In genomic region chr12:111396726-111397445, GRCh38 we compare ENCODE assay signal across 8 cellular contexts. TPM values are rescaled to one million over a fixed set of nuclear protein-coding genes. Genes with fewer than 3 reads are reported as not detected.
DNase-seq lines count a peak whose midpoint lies in the region; ATAC-seq and TF ChIP-seq lines count a peak whose summit lies in the region.

No MANE protein-coding gene starts in this region.

- H3K27ac ChIP-seq in AG04450 (ENCODE audit: low read depth, low read length), result peak overlapping the region; percentile 65

- H3K4me1 Mint-ChIP-seq in activated CD8-positive, alpha-beta memory T cell treated with anti-CD3 and anti-CD28 coated beads, Interleukin-2, amount 10 ng/mL, durations not matched to agents 7 days and 5 days, result peaks cover 28% of the 10 kb centered on the region
- peaks cover 4 to 16% of the 10 kb centered on the region in 2 donors for H3K4me1 Mint-ChIP-seq in effector memory CD8-positive, alpha-beta T cell (ENCODE audit: low read depth in 2 of 2)

- H3K27ac Mint-ChIP-seq in activated CD8-positive, alpha-beta memory T cell treated with anti-CD3 and anti-CD28 coated beads, Interleukin-2, amount 10 ng/mL, durations not matched to agents 7 days and 5 days, result peak overlapping the region; percentile 72
- peak overlapping the region; percentile 75 to 79 for H3K27ac Mint-ChIP-seq in effector memory CD8-positive, alpha-beta T cell

- H3K27me3 ChIP-seq in AG04450 (ENCODE audit: control insufficient read depth, insufficient read depth, low read length), result no peaks in the 10 kb centered on the region

- DNase-seq in AG04450 (ENCODE audit: low read depth, low spot score) (peak; percentile 63), NOMO-1 (lab: John Stamatoyannopoulos, UW; ENCODE audit: unreplicated experiment in 2 of 2) (peak; percentile 46 to 89), middle frontal gyrus (ENCODE audit: extremely low spot score, low spot score) (peak; percentile 62)
- DNase-seq in activated CD8-positive, alpha-beta memory T cell treated with anti-CD3 and anti-CD28 coated beads, Interleukin-2, amount 10 ng/mL, durations not matched to agents 7 days and 5 days, result peak; percentile 88
- DNase-seq in effector memory CD8-positive, alpha-beta T cell, result peak; percentile 86 to 88 (median 87)
- peak; percentile 81 to 82 for DNase-seq in stimulated activated CD8-positive, alpha-beta memory T cell treated with anti-CD3 and anti-CD28 coated beads, Interleukin-2, amount 100 ng/mL, for 1 hour (ENCODE audit: low read depth in 2 of 2)

- ATAC-seq in GM18907 (IDR thresholded peaks at IDR 0.05; ENCODE audit: unreplicated experiment), result peak; percentile 55
- ATAC-seq in HG03565 (IDR thresholded peaks at IDR 0.05; ENCODE audit: unreplicated experiment), result peak; percentile 71
- peak; percentile 91 for ATAC-seq in activated CD8-positive, alpha-beta memory T cell treated with anti-CD3 and anti-CD28 coated beads, Interleukin-2, amount 10 ng/mL, durations not matched to agents 7 days and 5 days
- peak; percentile 95 for ATAC-seq in effector memory CD8-positive, alpha-beta T cell (replicated peaks)

- H3K9me3 Mint-ChIP-seq in activated CD8-positive, alpha-beta memory T cell treated with anti-CD3 and anti-CD28 coated beads, Interleukin-2, amount 10 ng/mL, durations not matched to agents 7 days and 5 days (ENCODE audit: low read depth), result no peaks in the 10 kb centered on the region
- H3K9me3 Mint-ChIP-seq in effector memory CD8-positive, alpha-beta T cell, result no peaks in the 10 kb centered on the region

- peak overlapping the region; percentile 45 for H3K4me3 ChIP-seq in AG04450 (ENCODE audit: low read depth, low read length)

- H3K36me3 Mint-ChIP-seq in activated CD8-positive, alpha-beta memory T cell treated with anti-CD3 and anti-CD28 coated beads, Interleukin-2, amount 10 ng/mL, durations not matched to agents 7 days and 5 days, result peaks cover 1% of the 10 kb centered on the region
- H3K36me3 Mint-ChIP-seq in effector memory CD8-positive, alpha-beta T cell (ENCODE audit: insufficient read depth), result peaks cover 4% of the 10 kb centered on the region

- CTCF ChIA-PET in AG04450 (lab: Charles Lee), result interaction anchor here (0.6 to 8.7 kb wide), 75 partner anchors 8 to 1725 kb away, joined by 3 to 349 read pairs (median 5); partner anchors contain the start of genes PHETA1 and SH2B3
- CTCF ChIA-PET in activated CD8-positive, alpha-beta memory T cell treated with anti-CD3 and anti-CD28 coated beads, Interleukin-2, amount 10 ng/mL, durations not matched to agents 7 days and 5 days (lab: Charles Lee), result interaction anchor here (0.5 to 22.4 kb wide), 58 partner anchors 8 to 418 kb away, joined by 3 to 950 read pairs (median 5); partner anchors contain the start of genes ACAD10, BRAP, PHETA1 and SH2B3

- no peaks in the 10 kb centered on the region for H3K9me3 ChIP-seq in AG04450 (ENCODE audit: control insufficient read depth, insufficient read depth, low read length)

- peak overlapping the region; percentile 57 for H3K4me3 Mint-ChIP-seq in activated CD8-positive, alpha-beta memory T cell treated with anti-CD3 and anti-CD28 coated beads, Interleukin-2, amount 10 ng/mL, durations not matched to agents 7 days and 5 days
- peak overlapping the region; percentile 81 to 85 for H3K4me3 Mint-ChIP-seq in effector memory CD8-positive, alpha-beta T cell

- POLR2A ChIA-PET in AG04450 (lab: Yijun Ruan, JAX), result interaction anchor here (0.6 kb wide), 1 partner anchor 990 kb away, joined by 3 read pairs; no protein-coding TSS in a partner anchor

- H3K27me3 Mint-ChIP-seq in activated CD8-positive, alpha-beta memory T cell treated with anti-CD3 and anti-CD28 coated beads, Interleukin-2, amount 10 ng/mL, durations not matched to agents 7 days and 5 days, result peaks cover 30% of the 10 kb centered on the region
- H3K27me3 Mint-ChIP-seq in effector memory CD8-positive, alpha-beta T cell, result no peaks in the 10 kb centered on the region

- TF ChIP-seq CTCF in AG04450 (IDR thresholded peaks at IDR 0.05; ENCODE audit: low read depth, low read length), result peak; percentile 99

RNA-seq across cellular contexts. Expression of gene SH2B3, which starts 8.8 kb away (rescaled TPM):
- 21.6 and 22.6 TPM in 2 replicates for polyA plus RNA-seq in AG04450 (2011; rRNA removed)
- polyA minus RNA-seq in AG04450 (2011; rRNA and poly(A)+ RNA removed), result 18.2 and 20.4 TPM in 2 replicates
- total RNA-seq in activated CD8-positive, alpha-beta memory T cell treated with anti-CD3 and anti-CD28 coated beads, Interleukin-2, amount 10 ng/mL, durations not matched to agents 7 days and 5 days, result 10 to 100 TPM; 24.9 to 51.3 TPM

RNA-seq across cellular contexts. Expression of gene PHETA1, which starts 28.0 kb away (rescaled TPM):
- polyA plus RNA-seq in AG04450 (2011; rRNA removed), result 3.5 TPM in 2 replicates
- 1.7 and 1.8 TPM in 2 replicates for polyA minus RNA-seq in AG04450 (2011; rRNA and poly(A)+ RNA removed)
- total RNA-seq in activated CD8-positive, alpha-beta memory T cell treated with anti-CD3 and anti-CD28 coated beads, Interleukin-2, amount 10 ng/mL, durations not matched to agents 7 days and 5 days, result 1 to 10 TPM; 2.8 to 3.4 TPM

Comparison
In these comparisons a context has a peak if more than half of its experiments do, and no peak if none do; other contexts are left out.
1. Peak in every context shown above with its lines: DNase-seq, ATAC-seq, H3K4me3 ChIP-seq and H3K27ac ChIP-seq.